In genomic region chr19:7680606-7681335, GRCh38 we compare ENCODE assay signal across 1 cellular context.
A peak's percentile ranks its signal among the peaks of the same experiment; 100 is the strongest.
TF ChIP-seq lines count a peak whose summit lies in the region.

TSS of gene TRAPPC5 (plus strand) at chr19:7680833. CDS start at chr19:7682254, 1,421 bp downstream.

TF ChIP-seq in HEK293, 187 proteins besides CTCF, POLR2A, EP300 and RAD21 (continued from another document):
- TF ChIP-seq ZNF391 (tag by site-specific recombination; IDR thresholded peaks at IDR 0.05; ENCODE audit: borderline replicate concordance, low read depth) = no peak
- TF ChIP-seq ZNF16 (tag by site-specific recombination; IDR thresholded peaks at IDR 0.05; ENCODE audit: low read depth) = no peak
- no peak for TF ChIP-seq ZNF175 (tag by site-specific recombination; IDR thresholded peaks at IDR 0.05)
- 0 out of 2 replicates have a peak, but pooled peaks have one; percentile 98 for TF ChIP-seq SCRT2 (tag by site-specific recombination; IDR thresholded peaks at IDR 0.05)
- TF ChIP-seq, protein P1, sequence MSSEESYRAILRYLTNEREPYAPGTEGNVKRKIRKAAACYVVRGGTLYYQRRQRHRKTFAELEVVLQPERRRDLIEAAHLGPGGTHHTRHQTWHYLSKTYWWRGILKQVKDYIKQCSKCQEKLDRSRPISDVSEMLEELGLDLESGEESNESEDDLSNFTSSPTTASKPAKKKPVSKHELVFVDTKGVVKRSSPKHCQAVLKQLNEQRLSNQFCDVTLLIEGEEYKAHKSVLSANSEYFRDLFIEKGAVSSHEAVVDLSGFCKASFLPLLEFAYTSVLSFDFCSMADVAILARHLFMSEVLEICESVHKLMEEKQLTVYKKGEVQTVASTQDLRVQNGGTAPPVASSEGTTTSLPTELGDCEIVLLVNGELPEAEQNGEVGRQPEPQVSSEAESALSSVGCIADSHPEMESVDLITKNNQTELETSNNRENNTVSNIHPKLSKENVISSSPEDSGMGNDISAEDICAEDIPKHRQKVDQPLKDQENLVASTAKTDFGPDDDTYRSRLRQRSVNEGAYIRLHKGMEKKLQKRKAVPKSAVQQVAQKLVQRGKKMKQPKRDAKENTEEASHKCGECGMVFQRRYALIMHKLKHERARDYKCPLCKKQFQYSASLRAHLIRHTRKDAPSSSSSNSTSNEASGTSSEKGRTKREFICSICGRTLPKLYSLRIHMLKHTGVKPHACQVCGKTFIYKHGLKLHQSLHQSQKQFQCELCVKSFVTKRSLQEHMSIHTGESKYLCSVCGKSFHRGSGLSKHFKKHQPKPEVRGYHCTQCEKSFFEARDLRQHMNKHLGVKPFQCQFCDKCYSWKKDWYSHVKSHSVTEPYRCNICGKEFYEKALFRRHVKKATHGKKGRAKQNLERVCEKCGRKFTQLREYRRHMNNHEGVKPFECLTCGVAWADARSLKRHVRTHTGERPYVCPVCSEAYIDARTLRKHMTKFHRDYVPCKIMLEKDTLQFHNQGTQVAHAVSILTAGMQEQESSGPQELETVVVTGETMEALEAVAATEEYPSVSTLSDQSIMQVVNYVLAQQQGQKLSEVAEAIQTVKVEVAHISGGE (tag by site-specific recombination; conservative IDR thresholded peaks at IDR 0.05; ENCODE audit: low read depth) = no peak
- TF ChIP-seq, protein P2, sequence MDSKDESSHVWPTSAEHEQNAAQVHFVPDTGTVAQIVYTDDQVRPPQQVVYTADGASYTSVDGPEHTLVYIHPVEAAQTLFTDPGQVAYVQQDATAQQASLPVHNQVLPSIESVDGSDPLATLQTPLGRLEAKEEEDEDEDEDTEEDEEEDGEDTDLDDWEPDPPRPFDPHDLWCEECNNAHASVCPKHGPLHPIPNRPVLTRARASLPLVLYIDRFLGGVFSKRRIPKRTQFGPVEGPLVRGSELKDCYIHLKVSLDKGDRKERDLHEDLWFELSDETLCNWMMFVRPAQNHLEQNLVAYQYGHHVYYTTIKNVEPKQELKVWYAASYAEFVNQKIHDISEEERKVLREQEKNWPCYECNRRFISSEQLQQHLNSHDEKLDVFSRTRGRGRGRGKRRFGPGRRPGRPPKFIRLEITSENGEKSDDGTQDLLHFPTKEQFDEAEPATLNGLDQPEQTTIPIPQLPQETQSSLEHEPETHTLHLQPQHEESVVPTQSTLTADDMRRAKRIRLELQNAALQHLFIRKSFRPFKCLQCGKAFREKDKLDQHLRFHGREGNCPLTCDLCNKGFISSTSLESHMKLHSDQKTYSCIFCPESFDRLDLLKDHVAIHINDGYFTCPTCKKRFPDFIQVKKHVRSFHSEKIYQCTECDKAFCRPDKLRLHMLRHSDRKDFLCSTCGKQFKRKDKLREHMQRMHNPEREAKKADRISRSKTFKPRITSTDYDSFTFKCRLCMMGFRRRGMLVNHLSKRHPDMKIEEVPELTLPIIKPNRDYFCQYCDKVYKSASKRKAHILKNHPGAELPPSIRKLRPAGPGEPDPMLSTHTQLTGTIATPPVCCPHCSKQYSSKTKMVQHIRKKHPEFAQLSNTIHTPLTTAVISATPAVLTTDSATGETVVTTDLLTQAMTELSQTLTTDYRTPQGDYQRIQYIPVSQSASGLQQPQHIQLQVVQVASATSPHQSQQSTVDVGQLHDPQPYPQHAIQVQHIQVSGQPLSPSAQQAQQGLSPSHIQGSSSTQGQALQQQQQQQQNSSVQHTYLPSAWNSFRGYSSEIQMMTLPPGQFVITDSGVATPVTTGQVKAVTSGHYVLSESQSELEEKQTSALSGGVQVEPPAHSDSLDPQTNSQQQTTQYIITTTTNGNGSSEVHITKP (tag by site-specific recombination; IDR thresholded peaks at IDR 0.05) = no peak
- TF ChIP-seq ZNF112 (tag by site-specific recombination; IDR thresholded peaks at IDR 0.05) = no peak
- peak; percentile 35; the same call in 1 of the 2 replicates for TF ChIP-seq ZBTB10 (tag by site-specific recombination; IDR thresholded peaks at IDR 0.05)
- TF ChIP-seq SETDB1 (IDR thresholded peaks at IDR 0.05; ENCODE audit: insufficient read length, low read length) = no peak
- TF ChIP-seq ZIC2 (tag by site-specific recombination; IDR thresholded peaks at IDR 0.05) = peak; percentile 24
- TF ChIP-seq KLF10 (tag by site-specific recombination; IDR thresholded peaks at IDR 0.05) = peak; percentile 74; the same call in 1 of the 2 replicates
- TF ChIP-seq ZNF2 (tag by site-specific recombination; IDR thresholded peaks at IDR 0.05) = no peak
- TF ChIP-seq, protein P3, sequence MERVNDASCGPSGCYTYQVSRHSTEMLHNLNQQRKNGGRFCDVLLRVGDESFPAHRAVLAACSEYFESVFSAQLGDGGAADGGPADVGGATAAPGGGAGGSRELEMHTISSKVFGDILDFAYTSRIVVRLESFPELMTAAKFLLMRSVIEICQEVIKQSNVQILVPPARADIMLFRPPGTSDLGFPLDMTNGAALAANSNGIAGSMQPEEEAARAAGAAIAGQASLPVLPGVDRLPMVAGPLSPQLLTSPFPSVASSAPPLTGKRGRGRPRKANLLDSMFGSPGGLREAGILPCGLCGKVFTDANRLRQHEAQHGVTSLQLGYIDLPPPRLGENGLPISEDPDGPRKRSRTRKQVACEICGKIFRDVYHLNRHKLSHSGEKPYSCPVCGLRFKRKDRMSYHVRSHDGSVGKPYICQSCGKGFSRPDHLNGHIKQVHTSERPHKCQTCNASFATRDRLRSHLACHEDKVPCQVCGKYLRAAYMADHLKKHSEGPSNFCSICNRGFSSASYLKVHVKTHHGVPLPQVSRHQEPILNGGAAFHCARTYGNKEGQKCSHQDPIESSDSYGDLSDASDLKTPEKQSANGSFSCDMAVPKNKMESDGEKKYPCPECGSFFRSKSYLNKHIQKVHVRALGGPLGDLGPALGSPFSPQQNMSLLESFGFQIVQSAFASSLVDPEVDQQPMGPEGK (tag by site-specific recombination; IDR thresholded peaks at IDR 0.05) = peak; percentile 72; the same call in 1 of the 2 replicates
- TF ChIP-seq ZNF658 (tag by site-specific recombination; IDR thresholded peaks at IDR 0.05) = no peak
- TF ChIP-seq, protein P4, sequence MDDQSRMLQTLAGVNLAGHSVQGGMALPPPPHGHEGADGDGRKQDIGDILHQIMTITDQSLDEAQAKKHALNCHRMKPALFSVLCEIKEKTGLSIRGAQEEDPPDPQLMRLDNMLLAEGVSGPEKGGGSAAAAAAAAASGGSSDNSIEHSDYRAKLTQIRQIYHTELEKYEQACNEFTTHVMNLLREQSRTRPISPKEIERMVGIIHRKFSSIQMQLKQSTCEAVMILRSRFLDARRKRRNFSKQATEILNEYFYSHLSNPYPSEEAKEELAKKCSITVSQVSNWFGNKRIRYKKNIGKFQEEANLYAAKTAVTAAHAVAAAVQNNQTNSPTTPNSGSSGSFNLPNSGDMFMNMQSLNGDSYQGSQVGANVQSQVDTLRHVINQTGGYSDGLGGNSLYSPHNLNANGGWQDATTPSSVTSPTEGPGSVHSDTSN (CRISPR knock-in tag; IDR thresholded peaks at IDR 0.05) = 0 out of 2 replicates have a peak, but pooled peaks have one; percentile 76
- no peak for TF ChIP-seq ZNF266 (tag by site-specific recombination; IDR thresholded peaks at IDR 0.05; ENCODE audit: low read depth)
- TF ChIP-seq HOXA7 (CRISPR knock-in tag; IDR thresholded peaks at IDR 0.05; ENCODE audit: borderline replicate concordance) = no peak
- 0 out of 2 replicates have a peak, but pooled peaks have one; percentile 7 for TF ChIP-seq ZNF677 (tag by site-specific recombination; IDR thresholded peaks at IDR 0.05)
- TF ChIP-seq, protein P5, sequence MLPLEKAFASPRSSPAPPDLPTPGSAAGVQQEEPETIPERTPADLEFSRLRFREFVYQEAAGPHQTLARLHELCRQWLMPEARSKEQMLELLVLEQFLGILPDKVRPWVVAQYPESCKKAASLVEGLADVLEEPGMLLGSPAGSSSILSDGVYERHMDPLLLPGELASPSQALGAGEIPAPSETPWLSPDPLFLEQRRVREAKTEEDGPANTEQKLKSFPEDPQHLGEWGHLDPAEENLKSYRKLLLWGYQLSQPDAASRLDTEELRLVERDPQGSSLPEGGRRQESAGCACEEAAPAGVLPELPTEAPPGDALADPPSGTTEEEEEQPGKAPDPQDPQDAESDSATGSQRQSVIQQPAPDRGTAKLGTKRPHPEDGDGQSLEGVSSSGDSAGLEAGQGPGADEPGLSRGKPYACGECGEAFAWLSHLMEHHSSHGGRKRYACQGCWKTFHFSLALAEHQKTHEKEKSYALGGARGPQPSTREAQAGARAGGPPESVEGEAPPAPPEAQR (tag by site-specific recombination; IDR thresholded peaks at IDR 0.05) = no peak
- TF ChIP-seq ZNF350 (tag by site-specific recombination; IDR thresholded peaks at IDR 0.05) = no peak
- TF ChIP-seq ZNF140 (tag by site-specific recombination; IDR thresholded peaks at IDR 0.05) = no peak
- TF ChIP-seq EGR2 (tag by site-specific recombination; IDR thresholded peaks at IDR 0.05; ENCODE audit: low read depth) = peak; percentile 79
- no peak for TF ChIP-seq ZSCAN23 (tag by site-specific recombination; IDR thresholded peaks at IDR 0.05)
- TF ChIP-seq ZBTB1 (tag by site-specific recombination; IDR thresholded peaks at IDR 0.05) = no peak
- TF ChIP-seq ZNF404 (tag by site-specific recombination; IDR thresholded peaks at IDR 0.05) = no peak
- no peak for TF ChIP-seq MYNN (tag by site-specific recombination; IDR thresholded peaks at IDR 0.05; ENCODE audit: borderline replicate concordance)
- TF ChIP-seq ZNF341 (tag by site-specific recombination; IDR thresholded peaks at IDR 0.05; ENCODE audit: low read depth) = peak; percentile 76
- TF ChIP-seq WT1 (tag by site-specific recombination; IDR thresholded peaks at IDR 0.05) = no peak
- TF ChIP-seq ZNF214 (tag by site-specific recombination; IDR thresholded peaks at IDR 0.05; ENCODE audit: borderline replicate concordance) = no peak
- TF ChIP-seq ZBTB20 (tag by site-specific recombination; IDR thresholded peaks at IDR 0.05) = peak; percentile 43; the same call in 1 of the 2 replicates
- no peak for TF ChIP-seq RBAK (tag by site-specific recombination; IDR thresholded peaks at IDR 0.05)
- TF ChIP-seq, protein P6, sequence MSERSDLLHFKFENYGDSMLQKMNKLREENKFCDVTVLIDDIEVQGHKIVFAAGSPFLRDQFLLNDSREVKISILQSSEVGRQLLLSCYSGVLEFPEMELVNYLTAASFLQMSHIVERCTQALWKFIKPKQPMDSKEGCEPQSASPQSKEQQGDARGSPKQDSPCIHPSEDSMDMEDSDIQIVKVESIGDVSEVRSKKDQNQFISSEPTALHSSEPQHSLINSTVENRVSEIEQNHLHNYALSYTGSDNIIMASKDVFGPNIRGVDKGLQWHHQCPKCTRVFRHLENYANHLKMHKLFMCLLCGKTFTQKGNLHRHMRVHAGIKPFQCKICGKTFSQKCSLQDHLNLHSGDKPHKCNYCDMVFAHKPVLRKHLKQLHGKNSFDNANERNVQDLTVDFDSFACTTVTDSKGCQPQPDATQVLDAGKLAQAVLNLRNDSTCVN (tag by site-specific recombination; optimal IDR thresholded peaks at IDR 0.05) = peak; percentile 61
